33 cellular contexts compared by ENCODE assay signal in the genomic region with DNA sequence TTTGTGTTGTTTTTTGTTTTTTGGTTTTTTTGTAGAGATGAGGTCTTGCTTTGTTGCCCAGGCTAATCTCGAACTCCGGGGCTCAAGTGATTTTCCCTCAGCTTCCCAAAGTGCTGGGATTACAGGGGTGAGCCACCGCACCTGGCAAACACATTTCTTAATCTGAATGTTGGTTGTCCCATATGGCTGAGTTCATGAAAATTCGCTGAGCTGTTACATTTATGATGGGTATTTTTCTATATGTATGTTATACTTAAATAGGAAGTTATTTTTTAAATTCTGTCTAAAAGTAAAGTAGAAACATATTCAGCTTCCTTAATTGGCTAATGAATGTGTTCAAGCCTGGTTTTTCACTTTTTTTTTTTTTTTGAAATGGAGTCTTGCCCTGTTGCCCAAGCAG.
"Had no signal": no experiment of that assay in that cellular context is flagged by ENCODE, and none has a peak within 500 bp of the region (broad histone marks: within the 10 kb centered on the region; RNA-seq: fewer than 3 reads in every experiment).

No MANE protein-coding gene starts in this region.

- H3K36me3 ChIP-seq: adrenal gland had no signal

- H3K27ac Mint-ChIP-seq: activated CD4-positive, alpha-beta memory T cell treated with anti-CD3 and anti-CD28 coated beads for 36 hours; activated CD4-positive, alpha-beta T cell treated with anti-CD3 and anti-CD28 coated beads for 36 hours; activated CD4-positive, alpha-beta T cell treated with anti-CD3 and anti-CD28 coated beads, Interleukin-2, amount 10 ng/mL, durations not matched to agents 24 days and 14 days; activated CD8-positive, alpha-beta memory T cell treated with anti-CD3 and anti-CD28 coated beads, Interleukin-2, amount 10 ng/mL, durations not matched to agents 7 days and 5 days; activated CD8-positive, alpha-beta T cell treated with anti-CD3 and anti-CD28 coated beads, Interleukin-2, amount 10 ng/mL, durations not matched to agents 7 days and 5 days; activated naive CD4-positive, alpha-beta T cell treated with anti-CD3 and anti-CD28 coated beads for 36 hours; activated naive CD4-positive, alpha-beta T cell treated with anti-CD3 and anti-CD28 coated beads, Interleukin-2, amount 50 U/mL, for 24 hours; activated naive CD8-positive, alpha-beta T cell treated with anti-CD3 and anti-CD28 coated beads for 36 hours; activated naive CD8-positive, alpha-beta T cell treated with anti-CD3 and anti-CD28 coated beads, Interleukin-2, amount 50 U/mL, for 24 hours; activated T-helper 1 cell treated with anti-CD3 and anti-CD28 coated beads, Interleukin-12 subunit alpha, Interleukin-12 subunit beta, Interleukin-2, Interleukin-4 antibody, amounts not matched to agents 30 ng/mL and 10 ng/mL and 1 ng/mL, durations not matched to agents 14 hours and 24 hours and 36 hours; activated T-helper 2 cell treated with anti-CD3 and anti-CD28 coated beads, Interferon-gamma antibody, Interleukin-2, Interleukin-4, amounts not matched to agents 10 μg/mL and 5 μg/mL and 100 μg/mL, durations not matched to agents 14 hours and 24 hours and 36 hours; T-helper 17 cell; T-helper 2 cell treated with Interferon-gamma antibody and Interleukin-4, amounts not matched to agents 5 μg/mL and 100 μg/mL, for 36 hours had no signal

- H3K27me3 ChIP-seq: adrenal gland, body of pancreas, esophagus squamous epithelium had no signal

- H3K9me3 ChIP-seq: adrenal gland, body of pancreas, esophagus squamous epithelium had no signal

- DNase-seq: activated CD4-positive, alpha-beta memory T cell treated with anti-CD3 and anti-CD28 coated beads for 36 hours; activated CD4-positive, alpha-beta T cell treated with anti-CD3 and anti-CD28 coated beads for 36 hours; activated CD4-positive, alpha-beta T cell treated with anti-CD3 and anti-CD28 coated beads, Interleukin-2, amount 10 ng/mL, durations not matched to agents 24 days and 14 days; activated CD4-positive, CD25-positive, alpha-beta regulatory T cell; activated CD4-positive, CD25-positive, alpha-beta regulatory T cell treated with anti-CD3 and anti-CD28 coated beads, Interleukin-2, amount 50 U/mL, for 72 hours; activated CD8-positive, alpha-beta memory T cell treated with anti-CD3 and anti-CD28 coated beads, Interleukin-2, amount 10 ng/mL, durations not matched to agents 7 days and 5 days; activated CD8-positive, alpha-beta memory T cell treated with anti-CD3 and anti-CD28 coated beads, Interleukin-2, amount 50 U/mL, for 4 hours; activated CD8-positive, alpha-beta T cell treated with anti-CD3 and anti-CD28 coated beads, Interleukin-2, amount 10 ng/mL, durations not matched to agents 7 days and 5 days; activated effector memory CD4-positive, alpha-beta T cell treated with anti-CD3 and anti-CD28 coated beads, Interleukin-2, amount 50 U/mL, for 16 hours; activated naive CD4-positive, alpha-beta T cell treated with anti-CD3 and anti-CD28 coated beads for 36 hours; activated naive CD8-positive, alpha-beta T cell treated with anti-CD3 and anti-CD28 coated beads for 36 hours; activated naive CD8-positive, alpha-beta T cell treated with anti-CD3 and anti-CD28 coated beads, Interleukin-2, amount 50 U/mL, for 24 hours; activated T-cell treated with anti-CD3 and anti-CD28 coated beads, Interleukin-2, amount 50 U/mL, for 1 hour; activated T-cell treated with anti-CD3 and anti-CD28 coated beads, Interleukin-2, amount 50 U/mL, for 48 hours; adrenal gland; amygdala; aorta; body of pancreas; caudate nucleus; effector CD8-positive, alpha-beta T cell; esophagus squamous epithelium; head of caudate nucleus; T-helper 17 cell; T1000 had no signal

- ATAC-seq: activated CD4-positive, alpha-beta T cell treated with anti-CD3 and anti-CD28 coated beads for 36 hours; activated CD8-positive, alpha-beta memory T cell treated with anti-CD3 and anti-CD28 coated beads, Interleukin-2, amount 10 ng/mL, durations not matched to agents 7 days and 5 days; activated CD8-positive, alpha-beta T cell treated with anti-CD3 and anti-CD28 coated beads, Interleukin-2, amount 10 ng/mL, durations not matched to agents 7 days and 5 days; activated naive CD8-positive, alpha-beta T cell treated with anti-CD3 and anti-CD28 coated beads, Interleukin-2, amount 50 U/mL, for 24 hours; body of pancreas; T-helper 17 cell had no signal

- FAIRE-seq: colon, endometrium, endothelial cell of umbilical vein, frontal cortex had no signal

- H3K4me3 Mint-ChIP-seq: activated CD4-positive, alpha-beta memory T cell treated with anti-CD3 and anti-CD28 coated beads for 36 hours; activated CD4-positive, alpha-beta T cell treated with anti-CD3 and anti-CD28 coated beads for 36 hours; activated CD4-positive, alpha-beta T cell treated with anti-CD3 and anti-CD28 coated beads, Interleukin-2, amount 10 ng/mL, durations not matched to agents 24 days and 14 days; activated CD8-positive, alpha-beta memory T cell treated with anti-CD3 and anti-CD28 coated beads, Interleukin-2, amount 10 ng/mL, durations not matched to agents 7 days and 5 days; activated CD8-positive, alpha-beta T cell treated with anti-CD3 and anti-CD28 coated beads, Interleukin-2, amount 10 ng/mL, durations not matched to agents 7 days and 5 days; activated naive CD4-positive, alpha-beta T cell treated with anti-CD3 and anti-CD28 coated beads for 36 hours; activated naive CD4-positive, alpha-beta T cell treated with anti-CD3 and anti-CD28 coated beads, Interleukin-2, amount 50 U/mL, for 24 hours; activated naive CD8-positive, alpha-beta T cell treated with anti-CD3 and anti-CD28 coated beads for 36 hours; activated naive CD8-positive, alpha-beta T cell treated with anti-CD3 and anti-CD28 coated beads, Interleukin-2, amount 50 U/mL, for 24 hours; activated T-helper 1 cell treated with anti-CD3 and anti-CD28 coated beads, Interleukin-12 subunit alpha, Interleukin-12 subunit beta, Interleukin-2, Interleukin-4 antibody, amounts not matched to agents 30 ng/mL and 10 ng/mL and 1 ng/mL, durations not matched to agents 14 hours and 24 hours and 36 hours; T-helper 17 cell; T-helper 2 cell treated with Interferon-gamma antibody and Interleukin-4, amounts not matched to agents 5 μg/mL and 100 μg/mL, for 36 hours had no signal

- H3K27me3 Mint-ChIP-seq: activated CD4-positive, alpha-beta memory T cell treated with anti-CD3 and anti-CD28 coated beads for 36 hours; activated CD4-positive, alpha-beta T cell treated with anti-CD3 and anti-CD28 coated beads for 36 hours; activated CD4-positive, alpha-beta T cell treated with anti-CD3 and anti-CD28 coated beads, Interleukin-2, amount 10 ng/mL, durations not matched to agents 24 days and 14 days; activated CD8-positive, alpha-beta memory T cell treated with anti-CD3 and anti-CD28 coated beads, Interleukin-2, amount 10 ng/mL, durations not matched to agents 7 days and 5 days; activated naive CD4-positive, alpha-beta T cell treated with anti-CD3 and anti-CD28 coated beads, Interleukin-2, amount 50 U/mL, for 24 hours; activated naive CD8-positive, alpha-beta T cell treated with anti-CD3 and anti-CD28 coated beads for 36 hours; activated naive CD8-positive, alpha-beta T cell treated with anti-CD3 and anti-CD28 coated beads, Interleukin-2, amount 50 U/mL, for 24 hours; T-helper 17 cell had no signal

- H3K9me3 Mint-ChIP-seq: activated CD4-positive, alpha-beta memory T cell treated with anti-CD3 and anti-CD28 coated beads for 36 hours; activated CD4-positive, alpha-beta T cell treated with anti-CD3 and anti-CD28 coated beads, Interleukin-2, amount 10 ng/mL, durations not matched to agents 24 days and 14 days; activated naive CD4-positive, alpha-beta T cell treated with anti-CD3 and anti-CD28 coated beads for 36 hours; activated naive CD4-positive, alpha-beta T cell treated with anti-CD3 and anti-CD28 coated beads, Interleukin-2, amount 50 U/mL, for 24 hours; activated naive CD8-positive, alpha-beta T cell treated with anti-CD3 and anti-CD28 coated beads for 36 hours; activated naive CD8-positive, alpha-beta T cell treated with anti-CD3 and anti-CD28 coated beads, Interleukin-2, amount 50 U/mL, for 24 hours; activated T-helper 1 cell treated with anti-CD3 and anti-CD28 coated beads, Interleukin-12 subunit alpha, Interleukin-12 subunit beta, Interleukin-2, Interleukin-4 antibody, amounts not matched to agents 30 ng/mL and 10 ng/mL and 1 ng/mL, durations not matched to agents 14 hours and 24 hours and 36 hours; activated T-helper 2 cell treated with anti-CD3 and anti-CD28 coated beads, Interferon-gamma antibody, Interleukin-2, Interleukin-4, amounts not matched to agents 10 μg/mL and 5 μg/mL and 100 μg/mL, durations not matched to agents 14 hours and 24 hours and 36 hours; T-helper 2 cell treated with Interferon-gamma antibody and Interleukin-4, amounts not matched to agents 5 μg/mL and 100 μg/mL, for 36 hours had no signal

- H3K4me3 ChIP-seq: adrenal gland, body of pancreas, esophagus squamous epithelium had no signal

- H3K27ac ChIP-seq: adrenal gland, body of pancreas, epithelial cell of prostate had no signal
